ENCODE assay signal across 13 cellular contexts in the genomic region with DNA sequence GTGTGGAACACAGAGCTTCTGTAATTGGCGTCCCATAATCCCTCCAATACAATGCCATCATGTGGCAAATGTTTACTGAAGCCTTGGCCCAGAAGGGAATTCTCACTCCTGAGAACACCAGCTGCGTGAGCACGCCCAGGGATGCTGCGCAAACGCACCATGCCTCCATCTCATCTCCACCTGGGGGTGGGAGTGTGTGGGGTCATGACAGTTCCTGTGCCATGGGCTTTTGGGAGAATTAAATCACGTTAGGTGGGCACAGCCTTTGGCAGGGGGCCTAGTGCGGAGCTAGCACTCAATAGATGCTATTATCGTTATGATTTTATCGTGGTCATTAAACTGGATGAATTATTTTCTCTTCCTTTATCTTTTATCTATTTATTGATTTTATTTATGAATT. TPM values are rescaled to one million over a fixed set of nuclear protein-coding genes. Genes with fewer than 3 reads are reported as not detected.
"Had no signal": no experiment of that assay in that cellular context is flagged by ENCODE, and none has a peak within 500 bp of the region (broad histone marks: within the 10 kb centered on the region; RNA-seq: fewer than 3 reads in every experiment).

No MANE protein-coding gene starts in this region.

- H3K4me1 ChIP-seq: neural progenitor cell, tibial artery, vagina had no signal

- H3K36me3 ChIP-seq: brain microvascular endothelial cell, neural progenitor cell, tibial artery, vagina had no signal

- H3K9me3 ChIP-seq: tibial artery, vagina had no signal

- H3K27me3 ChIP-seq: brain microvascular endothelial cell, hepatocyte, neural progenitor cell, tibial artery, vagina had no signal

- H3K4me3 ChIP-seq: hepatocyte, neural progenitor cell, skin epidermis, tibial artery, vagina had no signal

- H3K9ac ChIP-seq: neural progenitor cell had no signal

- DNase-seq: activated CD4-positive, alpha-beta memory T cell treated with anti-CD3 and anti-CD28 coated beads for 36 hours; activated gamma-delta T cell; activated T-cell treated with anti-CD3 and anti-CD28 coated beads, Interleukin-2, amount 50 U/mL, for 4 hours; brain microvascular endothelial cell; effector memory CD8-positive, alpha-beta T cell; tibial artery had no signal

- ATAC-seq: activated CD4-positive, CD25-positive, alpha-beta regulatory T cell treated with anti-CD3 and anti-CD28 coated beads, Interleukin-2, amount 50 U/mL, for 24 hours; activated T-cell treated with anti-CD3 and anti-CD28 coated beads, Interleukin-2, amount 50 U/mL, for 4 hours; effector memory CD8-positive, alpha-beta T cell had no signal

- H3K4me2 ChIP-seq: hepatocyte, neural progenitor cell had no signal

- H2AFZ ChIP-seq: hepatocyte, neural progenitor cell had no signal

- H3K27ac ChIP-seq: brain microvascular endothelial cell, hepatocyte, neural progenitor cell, skin epidermis, tibial artery, vagina had no signal

RNA-seq across cellular contexts. Expression of gene WDFY4, which starts 15.8 kb away (rescaled TPM):
- total RNA-seq: activated CD4-positive, alpha-beta memory T cell treated with anti-CD3 and anti-CD28 coated beads for 36 hours; epithelial cell of proximal tubule; kidney epithelial cell had no signal
